Comparison of ENCODE assay signal across 8 cellular contexts in the genomic region with DNA sequence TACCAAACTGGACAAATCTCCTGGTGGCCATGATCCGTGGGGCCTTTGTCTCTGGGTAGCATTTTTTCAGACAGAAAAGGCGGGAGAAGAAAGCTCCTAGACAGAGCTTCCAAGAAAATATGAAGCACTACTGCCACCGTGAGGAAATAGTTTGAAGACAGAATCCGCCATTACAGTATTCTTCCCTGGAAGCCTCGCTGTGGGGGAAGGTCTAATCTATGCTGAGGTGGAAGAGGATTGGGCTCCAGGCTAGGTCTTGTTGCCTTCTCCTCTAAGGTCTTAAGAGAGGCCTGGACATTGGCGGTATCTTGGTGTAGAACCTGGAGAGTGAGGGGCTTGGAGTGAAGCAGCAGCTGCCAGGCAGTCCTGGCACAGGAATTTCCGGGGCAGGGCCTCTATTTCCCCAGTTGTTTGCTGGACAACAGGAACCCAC.
DNase-seq lines count a peak whose midpoint lies in the region; ATAC-seq and TF ChIP-seq lines count a peak whose summit lies in the region.

No MANE protein-coding gene starts in this region.

- H3K9me3 ChIP-seq in BLaER1 = peaks cover 26% of the 10 kb centered on the region

- H3K36me3 ChIP-seq in BLaER1 = peaks cover 78% of the 10 kb centered on the region

- H3K4me3 ChIP-seq in BLaER1 = peak overlapping the region; percentile 65

- H3K27ac ChIP-seq in BLaER1 = peak overlapping the region; percentile 47

- H3K9ac ChIP-seq in BLaER1 = peak overlapping the region; percentile 66

- no peaks in the 10 kb centered on the region for H3K27me3 ChIP-seq in BLaER1

- no peaks in the 10 kb centered on the region for H4K20me1 ChIP-seq in BLaER1

- peaks cover 3% of the 10 kb centered on the region; the same call in 1 of the 2 replicates for H3K4me1 ChIP-seq in BLaER1

- peak; percentile 51 for ATAC-seq in GM19468 (IDR thresholded peaks at IDR 0.05; ENCODE audit: extremely low read depth, unreplicated experiment)
- ATAC-seq in SK-N-SH treated with all-trans-retinoic acid at 6 μM for 48 hours = peak; percentile 94
- ATAC-seq in left colon = peak; percentile 82
- ATAC-seq in HG03097 (IDR thresholded peaks at IDR 0.05; ENCODE audit: low FRiP score, unreplicated experiment) = no peak
- ATAC-seq in GM19035 (IDR thresholded peaks at IDR 0.05; ENCODE audit: unreplicated experiment) = no peak
- ATAC-seq in HG02798 (IDR thresholded peaks at IDR 0.05; ENCODE audit: poor library complexity, unreplicated experiment) = no peak
- ATAC-seq in GM21381 (IDR thresholded peaks at IDR 0.05; ENCODE audit: unreplicated experiment) = no peak

- peak; percentile 36 to 48 for DNase-seq in left colon

- intact Hi-C loops in left colon (cut with DNase I, micrococcal nuclease) = no loop called here

- peak overlapping the region; percentile 84 for H3K4me2 ChIP-seq in BLaER1

TF ChIP-seq in SK-N-SH treated with all-trans-retinoic acid at 6 μM for 48 hours, 23 proteins besides CTCF, POLR2A, EP300 and RAD21:
- TF ChIP-seq, protein P1, sequence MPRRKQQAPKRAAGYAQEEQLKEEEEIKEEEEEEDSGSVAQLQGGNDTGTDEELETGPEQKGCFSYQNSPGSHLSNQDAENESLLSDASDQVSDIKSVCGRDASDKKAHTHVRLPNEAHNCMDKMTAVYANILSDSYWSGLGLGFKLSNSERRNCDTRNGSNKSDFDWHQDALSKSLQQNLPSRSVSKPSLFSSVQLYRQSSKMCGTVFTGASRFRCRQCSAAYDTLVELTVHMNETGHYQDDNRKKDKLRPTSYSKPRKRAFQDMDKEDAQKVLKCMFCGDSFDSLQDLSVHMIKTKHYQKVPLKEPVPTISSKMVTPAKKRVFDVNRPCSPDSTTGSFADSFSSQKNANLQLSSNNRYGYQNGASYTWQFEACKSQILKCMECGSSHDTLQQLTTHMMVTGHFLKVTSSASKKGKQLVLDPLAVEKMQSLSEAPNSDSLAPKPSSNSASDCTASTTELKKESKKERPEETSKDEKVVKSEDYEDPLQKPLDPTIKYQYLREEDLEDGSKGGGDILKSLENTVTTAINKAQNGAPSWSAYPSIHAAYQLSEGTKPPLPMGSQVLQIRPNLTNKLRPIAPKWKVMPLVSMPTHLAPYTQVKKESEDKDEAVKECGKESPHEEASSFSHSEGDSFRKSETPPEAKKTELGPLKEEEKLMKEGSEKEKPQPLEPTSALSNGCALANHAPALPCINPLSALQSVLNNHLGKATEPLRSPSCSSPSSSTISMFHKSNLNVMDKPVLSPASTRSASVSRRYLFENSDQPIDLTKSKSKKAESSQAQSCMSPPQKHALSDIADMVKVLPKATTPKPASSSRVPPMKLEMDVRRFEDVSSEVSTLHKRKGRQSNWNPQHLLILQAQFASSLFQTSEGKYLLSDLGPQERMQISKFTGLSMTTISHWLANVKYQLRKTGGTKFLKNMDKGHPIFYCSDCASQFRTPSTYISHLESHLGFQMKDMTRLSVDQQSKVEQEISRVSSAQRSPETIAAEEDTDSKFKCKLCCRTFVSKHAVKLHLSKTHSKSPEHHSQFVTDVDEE (CRISPR knock-in tag; IDR thresholded peaks at IDR 0.05) = no peak
- TF ChIP-seq ISL1 (CRISPR knock-in tag; IDR thresholded peaks at IDR 0.05) (no peak), ZNF70 (CRISPR knock-in tag; IDR thresholded peaks at IDR 0.05) (no peak), ESRRG (CRISPR knock-in tag; IDR thresholded peaks at IDR 0.05) (no peak), ZFP3 (CRISPR knock-in tag; IDR thresholded peaks at IDR 0.05) (no peak), BACH2 (CRISPR knock-in tag; IDR thresholded peaks at IDR 0.05; ENCODE audit: borderline replicate concordance) (no peak), CSDC2 (CRISPR knock-in tag; IDR thresholded peaks at IDR 0.05) (no peak), TCF4 (CRISPR knock-in tag; IDR thresholded peaks at IDR 0.05; ENCODE audit: borderline replicate concordance) (no peak), TOX (CRISPR knock-in tag; IDR thresholded peaks at IDR 0.05; ENCODE audit: borderline replicate concordance) (no peak), ZC3H10 (CRISPR knock-in tag; IDR thresholded peaks at IDR 0.05) (no peak), RARB (CRISPR knock-in tag; IDR thresholded peaks at IDR 0.05) (no peak), ZFP30 (CRISPR knock-in tag; IDR thresholded peaks at IDR 0.05) (no peak), OSR1 (CRISPR knock-in tag; IDR thresholded peaks at IDR 0.05) (no peak)
- TF ChIP-seq, protein P2, sequence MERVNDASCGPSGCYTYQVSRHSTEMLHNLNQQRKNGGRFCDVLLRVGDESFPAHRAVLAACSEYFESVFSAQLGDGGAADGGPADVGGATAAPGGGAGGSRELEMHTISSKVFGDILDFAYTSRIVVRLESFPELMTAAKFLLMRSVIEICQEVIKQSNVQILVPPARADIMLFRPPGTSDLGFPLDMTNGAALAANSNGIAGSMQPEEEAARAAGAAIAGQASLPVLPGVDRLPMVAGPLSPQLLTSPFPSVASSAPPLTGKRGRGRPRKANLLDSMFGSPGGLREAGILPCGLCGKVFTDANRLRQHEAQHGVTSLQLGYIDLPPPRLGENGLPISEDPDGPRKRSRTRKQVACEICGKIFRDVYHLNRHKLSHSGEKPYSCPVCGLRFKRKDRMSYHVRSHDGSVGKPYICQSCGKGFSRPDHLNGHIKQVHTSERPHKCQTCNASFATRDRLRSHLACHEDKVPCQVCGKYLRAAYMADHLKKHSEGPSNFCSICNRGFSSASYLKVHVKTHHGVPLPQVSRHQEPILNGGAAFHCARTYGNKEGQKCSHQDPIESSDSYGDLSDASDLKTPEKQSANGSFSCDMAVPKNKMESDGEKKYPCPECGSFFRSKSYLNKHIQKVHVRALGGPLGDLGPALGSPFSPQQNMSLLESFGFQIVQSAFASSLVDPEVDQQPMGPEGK (CRISPR knock-in tag; IDR thresholded peaks at IDR 0.05; ENCODE audit: borderline replicate concordance) = no peak
- TF ChIP-seq, protein P3, sequence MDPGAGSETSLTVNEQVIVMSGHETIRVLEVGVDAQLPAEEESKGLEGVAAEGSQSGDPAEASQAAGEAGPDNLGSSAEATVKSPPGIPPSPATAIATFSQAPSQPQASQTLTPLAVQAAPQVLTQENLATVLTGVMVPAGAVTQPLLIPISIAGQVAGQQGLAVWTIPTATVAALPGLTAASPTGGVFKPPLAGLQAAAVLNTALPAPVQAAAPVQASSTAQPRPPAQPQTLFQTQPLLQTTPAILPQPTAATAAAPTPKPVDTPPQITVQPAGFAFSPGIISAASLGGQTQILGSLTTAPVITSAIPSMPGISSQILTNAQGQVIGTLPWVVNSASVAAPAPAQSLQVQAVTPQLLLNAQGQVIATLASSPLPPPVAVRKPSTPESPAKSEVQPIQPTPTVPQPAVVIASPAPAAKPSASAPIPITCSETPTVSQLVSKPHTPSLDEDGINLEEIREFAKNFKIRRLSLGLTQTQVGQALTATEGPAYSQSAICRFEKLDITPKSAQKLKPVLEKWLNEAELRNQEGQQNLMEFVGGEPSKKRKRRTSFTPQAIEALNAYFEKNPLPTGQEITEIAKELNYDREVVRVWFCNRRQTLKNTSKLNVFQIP (CRISPR knock-in tag; IDR thresholded peaks at IDR 0.05; ENCODE audit: borderline replicate concordance, low read depth) = no peak
TF ChIP-seq in SK-N-SH treated with all-trans-retinoic acid at 6 μM for 48 hours: peak in this region for 0.

Comparison
In these comparisons a context has a peak if more than half of its experiments do, and no peak if none do; other contexts are left out.
1. ATAC-seq: peak in GM19468 (single experiment), SK-N-SH treated with all-trans-retinoic acid at 6 μM for 48 hours (single experiment) and left colon (single experiment); none in HG03097 (single experiment), GM19035 (single experiment), HG02798 (single experiment) and GM21381 (single experiment).